In genomic region chr9:80117031-80117430, GRCh38 we compare ENCODE assay signal across 28 cellular contexts.
"Had no signal": no experiment of that assay in that cellular context is flagged by ENCODE, and none has a peak within 500 bp of the region (broad histone marks: within the 10 kb centered on the region; RNA-seq: fewer than 3 reads in every experiment).

No MANE protein-coding gene starts in this region.

- H3K36me3 ChIP-seq: neural progenitor cell, neutrophil, pancreas, right lobe of liver, sigmoid colon, stomach, thoracic aorta, thyroid gland, tibial nerve, upper lobe of left lung, vagina had no signal

- H3K36me3 Mint-ChIP-seq: natural killer cell; stimulated activated effector memory CD8-positive, alpha-beta T cell treated with anti-CD3 and anti-CD28 coated beads, Interleukin-12 subunit alpha, Interleukin-12 subunit beta, amount 100 ng/mL, for 72 hours had no signal

- H3K4me2 ChIP-seq: neural progenitor cell had no signal

- H3K4me1 Mint-ChIP-seq: naive thymus-derived CD4-positive, alpha-beta T cell; natural killer cell; nephron; neural progenitor cell; stimulated activated effector memory CD8-positive, alpha-beta T cell treated with anti-CD3 and anti-CD28 coated beads, Interleukin-12 subunit alpha, Interleukin-12 subunit beta, amount 100 ng/mL, for 72 hours had no signal

- H3K27ac ChIP-seq: neural progenitor cell, neutrophil, pancreas, psoas muscle, right lobe of liver, sigmoid colon, stomach, thoracic aorta, thyroid gland, tibial nerve, upper lobe of left lung, vagina had no signal

- H3K4me3 ChIP-seq: neural progenitor cell, pancreas, psoas muscle, right lobe of liver, sigmoid colon, stomach, thoracic aorta, thyroid gland, tibial nerve, upper lobe of left lung, vagina had no signal

- H3K27me3 ChIP-seq: neural progenitor cell, neutrophil, pancreas, right lobe of liver, sigmoid colon, stomach, thyroid gland, tibial nerve, upper lobe of left lung, vagina had no signal

- H3K27me3 Mint-ChIP-seq: progenitor cell of endocrine pancreas; stimulated activated naive B cell treated with anti-CD40 and anti-IgM and Interleukin-4, amounts not matched to agents 10 μg/mL and 1 μg/mL and 100 μg/mL, for 72 hours had no signal

- H3K9me3 Mint-ChIP-seq: stimulated activated effector memory CD8-positive, alpha-beta T cell treated with anti-CD3 and anti-CD28 coated beads, Interleukin-12 subunit alpha, Interleukin-12 subunit beta, amount 100 ng/mL, for 72 hours had no signal

- H3K9ac ChIP-seq: neural progenitor cell had no signal

- ATAC-seq: naive thymus-derived CD4-positive, alpha-beta T cell; natural killer cell; pancreas; psoas muscle; right cardiac atrium; right lobe of liver; stimulated activated effector memory CD8-positive, alpha-beta T cell treated with anti-CD3 and anti-CD28 coated beads, Interleukin-12 subunit alpha, Interleukin-12 subunit beta, amount 100 ng/mL, for 72 hours; stimulated activated naive B cell treated with anti-CD40 and anti-IgM and Interleukin-4, amounts not matched to agents 10 μg/mL and 1 μg/mL and 100 μg/mL, for 72 hours had no signal

- H3K4me1 ChIP-seq: neural progenitor cell, pancreas, psoas muscle, right lobe of liver, sigmoid colon, stomach, thyroid gland, tibial nerve, upper lobe of left lung, vagina had no signal

- H3K4me3 Mint-ChIP-seq: naive thymus-derived CD4-positive, alpha-beta T cell; natural killer cell; nephron; neural progenitor cell; stimulated activated effector memory CD8-positive, alpha-beta T cell treated with anti-CD3 and anti-CD28 coated beads, Interleukin-12 subunit alpha, Interleukin-12 subunit beta, amount 100 ng/mL, for 72 hours; stimulated activated naive B cell treated with anti-CD40 and anti-IgM and Interleukin-4, amounts not matched to agents 10 μg/mL and 1 μg/mL and 100 μg/mL, for 72 hours; stimulated activated naive CD8-positive, alpha-beta T cell treated with anti-CD3 and anti-CD28 coated beads, Interleukin-15, Interleukin-2, amounts not matched to agents 100 ng/mL and 50 ng/mL, for 24 hours had no signal

- H3K9me3 ChIP-seq: neutrophil, pancreas, right lobe of liver, stomach, thoracic aorta, thyroid gland, upper lobe of left lung, vagina had no signal

- H3K27ac Mint-ChIP-seq: naive thymus-derived CD4-positive, alpha-beta T cell; natural killer cell; nephron; neural progenitor cell; progenitor cell of endocrine pancreas; stimulated activated effector memory CD8-positive, alpha-beta T cell treated with anti-CD3 and anti-CD28 coated beads, Interleukin-12 subunit alpha, Interleukin-12 subunit beta, amount 100 ng/mL, for 72 hours; stimulated activated naive B cell treated with anti-CD40 and anti-IgM and Interleukin-4, amounts not matched to agents 10 μg/mL and 1 μg/mL and 100 μg/mL, for 72 hours; stimulated activated naive CD8-positive, alpha-beta T cell treated with anti-CD3 and anti-CD28 coated beads, Interleukin-15, Interleukin-2, amounts not matched to agents 100 ng/mL and 50 ng/mL, for 24 hours had no signal

- DNase-seq: naive thymus-derived CD4-positive, alpha-beta T cell; natural killer cell; nucleus accumbens; pancreas; psoas muscle; right cardiac atrium; right lobe of liver; sigmoid colon; small intestine; stimulated activated CD4-positive, alpha-beta T cell treated with anti-CD3 and anti-CD28 coated beads, Interleukin-15, amount 100 ng/mL, for 24 hours; stimulated activated CD4-positive, alpha-beta T cell treated with anti-CD3 and anti-CD28 coated beads, Interleukin-2, amount 100 ng/mL, for 24 hours; stimulated activated CD4-positive, alpha-beta T cell treated with anti-CD3 and anti-CD28 coated beads, Interleukin-2, amount 100 ng/mL, for 48 hours; stimulated activated CD4-positive, alpha-beta T cell treated with anti-CD3 and anti-CD28 coated beads, Interleukin-4, amount 100 ng/mL, for 24 hours; stimulated activated naive B cell treated with anti-CD40 and anti-IgM and Interleukin-4, amounts not matched to agents 10 μg/mL and 1 μg/mL and 100 μg/mL, for 72 hours; stimulated activated naive CD4-positive, alpha-beta T cell treated with Interleukin-2 at 50 U/mL for 16 hours; stomach; thyroid gland; trophoblast cell; upper lobe of left lung had no signal
